ENCODE assay signal across 8 cellular contexts in the genomic region with DNA sequence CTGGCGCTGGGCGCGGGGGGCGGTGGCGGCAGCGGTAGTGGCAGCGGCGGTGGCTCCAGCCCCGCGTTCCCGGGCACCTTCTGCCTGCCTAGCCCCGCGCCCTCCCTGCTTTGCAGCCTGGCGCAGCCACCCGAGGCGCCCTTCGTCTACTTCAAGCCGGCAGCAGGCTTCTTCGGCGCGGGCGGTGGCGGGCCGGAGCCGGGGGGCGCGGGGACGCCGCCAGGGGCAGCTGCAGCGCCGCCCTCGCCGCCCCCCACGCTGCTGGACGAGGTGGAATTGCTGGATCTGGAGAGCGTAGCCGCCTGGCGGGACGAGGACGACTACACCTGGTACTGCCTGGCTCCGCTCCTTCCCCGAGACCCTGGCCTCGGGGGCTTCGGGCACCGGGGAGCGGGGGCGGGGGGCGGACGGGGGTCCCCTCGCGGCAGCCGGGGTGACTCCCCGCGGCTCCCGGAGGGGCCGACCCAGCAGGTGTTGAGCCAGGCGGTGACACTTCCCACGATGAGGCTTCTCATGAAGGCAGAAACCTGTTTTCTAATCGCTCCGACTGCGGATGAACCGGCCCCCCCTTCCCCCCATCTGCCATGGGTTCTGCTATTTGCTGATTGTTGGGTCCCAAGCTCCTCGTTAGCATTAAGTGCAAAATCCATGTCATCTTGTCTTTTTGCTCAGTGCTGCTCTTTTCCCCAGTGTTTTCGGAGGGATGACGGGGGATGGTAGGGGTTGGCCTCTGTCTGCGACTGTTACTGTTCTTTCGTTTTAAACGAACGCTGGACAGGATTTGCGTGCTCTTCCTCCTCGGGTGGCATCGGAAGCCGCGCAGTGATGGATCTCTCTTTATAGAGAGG. TPM values are rescaled to one million over a fixed set of nuclear protein-coding genes. Genes with fewer than 3 reads are reported as not detected.
DNase-seq lines count a peak whose midpoint lies in the region; TF ChIP-seq lines count a peak whose summit lies in the region.

No MANE protein-coding gene starts in this region.

- DNase-seq in HEK293T (ENCODE audit: extremely low spot score) (peak; percentile 71), NCI-H1092 (lab: John Stamatoyannopoulos, UW) (peak; percentile 62), colonic mucosa (peak; percentile 28), NCI-H226 (no peak)
- DNase-seq in activated CD4-positive, alpha-beta T cell treated with anti-CD3 and anti-CD28 coated beads for 4 hours: peak; percentile 35 to 42
- DNase-seq in stimulated activated CD4-positive, alpha-beta T cell treated with anti-CD3 and anti-CD28 coated beads, Interleukin-4, amount 100 ng/mL, for 24 hours: peak; percentile 40

- peak overlapping the region; percentile 47 to 49 for H3K9ac ChIP-seq in colonic mucosa (ENCODE audit: low read depth in 2 of 2, low read length in 2 of 2)
- H3K9ac ChIP-seq in liver (ENCODE audit: low read depth in 1 of 2, low read length in 2 of 2): peak overlapping the region; percentile 15 to 59

- H3K4me3 ChIP-seq in GM12875 (ENCODE audit: low read depth, low read length) (peak overlapping the region; percentile 81), colonic mucosa (peak overlapping the region; percentile 70), liver (ENCODE audit: low read depth in 1 of 3, low read length in 3 of 3) (peak overlapping the region; percentile 69 to 99 (median 92))

- H3K9me3 ChIP-seq in colonic mucosa: no peaks in the 10 kb centered on the region
- no peaks in the 10 kb centered on the region for H3K9me3 ChIP-seq in liver (ENCODE audit: control insufficient read depth in 4 of 4, low read length in 3 of 4)

- TF ChIP-seq RAD21 in liver (IDR thresholded peaks at IDR 0.05): no peak

- WGBS in liver: under 1% methylated on average over 74 of the region's 74 CpGs

- TF ChIP-seq CTCF in GM12875 (IDR thresholded peaks at IDR 0.05; ENCODE audit: borderline replicate concordance, insufficient read depth, low read depth, low read length) (no peak), colonic mucosa (IDR thresholded peaks at IDR 0.05) (no peak), liver (IDR thresholded peaks at IDR 0.05; ENCODE audit: low read depth, low read length, missing input control) (no peak)

- no peaks in the 10 kb centered on the region for H3K4me1 ChIP-seq in colonic mucosa
- H3K4me1 ChIP-seq in liver (ENCODE audit: control insufficient read depth in 4 of 4, insufficient read depth in 4 of 4, low read length in 3 of 4): peaks cover 0 to 28% (median 16%) of the 10 kb centered on the region in 4 donors

- intact Hi-C loops in colonic mucosa (cut with DNase I): no loop called here

- CTCF ChIA-PET in HEK293T (lab: Yijun Ruan, JAX): interaction anchor here (1.6 kb wide), 1 partner anchor 106 kb away, joined by 5 read pairs; no protein-coding TSS in a partner anchor

- no peak overlapping the region for H3K27ac ChIP-seq in colonic mucosa
- H3K27ac ChIP-seq in liver (ENCODE audit: low read depth in 1 of 2, low read length in 2 of 2): peak overlapping the region; percentile 54 to 55

- POLR2A ChIA-PET in HEK293T (lab: Yijun Ruan, JAX): interaction anchor here (0.6 to 2.9 kb wide), 5 partner anchors 21 to 373 kb away, joined by 3 to 13 read pairs (median 7); no protein-coding TSS in a partner anchor

- H3K27me3 ChIP-seq in colonic mucosa (peaks cover 5% of the 10 kb centered on the region), liver (ENCODE audit: control insufficient read depth in 4 of 4, insufficient read depth in 4 of 4, low read length in 3 of 4) (no peaks in the 10 kb centered on the region)

- H3K36me3 ChIP-seq in colonic mucosa (no peaks in the 10 kb centered on the region), liver (ENCODE audit: control insufficient read depth in 4 of 4, insufficient read depth in 3 of 4, low read depth in 1 of 4, low read length in 3 of 4) (no peaks in the 10 kb centered on the region)

TF ChIP-seq in HEK293T, 16 proteins besides CTCF, POLR2A, EP300 and RAD21:
- TF ChIP-seq FOXA1 (IDR thresholded peaks at IDR 0.05): no peak
- TF ChIP-seq BHLHE40 (IDR thresholded peaks at IDR 0.05; ENCODE audit: borderline replicate concordance): no peak
- no peak for TF ChIP-seq SP1 (IDR thresholded peaks at IDR 0.05)
- no peak for TF ChIP-seq HDGF (IDR thresholded peaks at IDR 0.05; ENCODE audit: borderline replicate concordance)
- no peak for TF ChIP-seq CTBP1 (IDR thresholded peaks at IDR 0.05; ENCODE audit: borderline replicate concordance)
- no peak for TF ChIP-seq NFRKB (IDR thresholded peaks at IDR 0.05)
- 0 out of 2 replicates have a peak, but pooled peaks have one; percentile 16 for TF ChIP-seq ARNT (IDR thresholded peaks at IDR 0.05)
- no peak for TF ChIP-seq ELF4 (IDR thresholded peaks at IDR 0.05)
- peak; percentile 66 for TF ChIP-seq L3MBTL2 (conservative IDR thresholded peaks at IDR 0.05)
- TF ChIP-seq LEF1 (IDR thresholded peaks at IDR 0.05; ENCODE audit: borderline replicate concordance): no peak
- TF ChIP-seq TARDBP (IDR thresholded peaks at IDR 0.05): no peak
- peak; percentile 49; the same call in 1 of the 2 replicates for TF ChIP-seq FOXM1 (IDR thresholded peaks at IDR 0.05; ENCODE audit: borderline replicate concordance)
- TF ChIP-seq SUZ12 (IDR thresholded peaks at IDR 0.05): no peak
- TF ChIP-seq, protein P1, sequence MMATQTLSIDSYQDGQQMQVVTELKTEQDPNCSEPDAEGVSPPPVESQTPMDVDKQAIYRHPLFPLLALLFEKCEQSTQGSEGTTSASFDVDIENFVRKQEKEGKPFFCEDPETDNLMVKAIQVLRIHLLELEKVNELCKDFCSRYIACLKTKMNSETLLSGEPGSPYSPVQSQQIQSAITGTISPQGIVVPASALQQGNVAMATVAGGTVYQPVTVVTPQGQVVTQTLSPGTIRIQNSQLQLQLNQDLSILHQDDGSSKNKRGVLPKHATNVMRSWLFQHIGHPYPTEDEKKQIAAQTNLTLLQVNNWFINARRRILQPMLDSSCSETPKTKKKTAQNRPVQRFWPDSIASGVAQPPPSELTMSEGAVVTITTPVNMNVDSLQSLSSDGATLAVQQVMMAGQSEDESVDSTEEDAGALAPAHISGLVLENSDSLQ (IDR thresholded peaks at IDR 0.05): no peak
- TF ChIP-seq FOXK2 (IDR thresholded peaks at IDR 0.05): no peak
- TF ChIP-seq ZNF384 (IDR thresholded peaks at IDR 0.05): no peak

TF ChIP-seq in liver, 16 proteins besides CTCF, POLR2A, EP300 and RAD21:
- TF ChIP-seq SP1 (IDR thresholded peaks at IDR 0.05) (no peak), HNF4G (IDR thresholded peaks at IDR 0.05) (no peak), JUND (IDR thresholded peaks at IDR 0.05) (peak in 1 of 2 donors; percentile 13), RXRA (IDR thresholded peaks at IDR 0.05) (no peak), NR2F2 (IDR thresholded peaks at IDR 0.05) (no peak)
- TF ChIP-seq, protein P2, sequence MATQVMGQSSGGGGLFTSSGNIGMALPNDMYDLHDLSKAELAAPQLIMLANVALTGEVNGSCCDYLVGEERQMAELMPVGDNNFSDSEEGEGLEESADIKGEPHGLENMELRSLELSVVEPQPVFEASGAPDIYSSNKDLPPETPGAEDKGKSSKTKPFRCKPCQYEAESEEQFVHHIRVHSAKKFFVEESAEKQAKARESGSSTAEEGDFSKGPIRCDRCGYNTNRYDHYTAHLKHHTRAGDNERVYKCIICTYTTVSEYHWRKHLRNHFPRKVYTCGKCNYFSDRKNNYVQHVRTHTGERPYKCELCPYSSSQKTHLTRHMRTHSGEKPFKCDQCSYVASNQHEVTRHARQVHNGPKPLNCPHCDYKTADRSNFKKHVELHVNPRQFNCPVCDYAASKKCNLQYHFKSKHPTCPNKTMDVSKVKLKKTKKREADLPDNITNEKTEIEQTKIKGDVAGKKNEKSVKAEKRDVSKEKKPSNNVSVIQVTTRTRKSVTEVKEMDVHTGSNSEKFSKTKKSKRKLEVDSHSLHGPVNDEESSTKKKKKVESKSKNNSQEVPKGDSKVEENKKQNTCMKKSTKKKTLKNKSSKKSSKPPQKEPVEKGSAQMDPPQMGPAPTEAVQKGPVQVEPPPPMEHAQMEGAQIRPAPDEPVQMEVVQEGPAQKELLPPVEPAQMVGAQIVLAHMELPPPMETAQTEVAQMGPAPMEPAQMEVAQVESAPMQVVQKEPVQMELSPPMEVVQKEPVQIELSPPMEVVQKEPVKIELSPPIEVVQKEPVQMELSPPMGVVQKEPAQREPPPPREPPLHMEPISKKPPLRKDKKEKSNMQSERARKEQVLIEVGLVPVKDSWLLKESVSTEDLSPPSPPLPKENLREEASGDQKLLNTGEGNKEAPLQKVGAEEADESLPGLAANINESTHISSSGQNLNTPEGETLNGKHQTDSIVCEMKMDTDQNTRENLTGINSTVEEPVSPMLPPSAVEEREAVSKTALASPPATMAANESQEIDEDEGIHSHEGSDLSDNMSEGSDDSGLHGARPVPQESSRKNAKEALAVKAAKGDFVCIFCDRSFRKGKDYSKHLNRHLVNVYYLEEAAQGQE (IDR thresholded peaks at IDR 0.05): peak; percentile 34
TF ChIP-seq in liver: peak in this region for 2.

RNA-seq across cellular contexts. Expression of a gene that starts 0.9 kb away (rescaled TPM):
- 1 to 10 TPM; 2.1 to 3.5 TPM for total RNA-seq in colonic mucosa
- 1 to 10 TPM; 7.8 to 7.9 TPM for total RNA-seq in liver
- 1 to 10 TPM; 1.9 to 6.4 TPM for polyA plus RNA-seq in liver
